In genomic region chr2:130963849-130964793, GRCh38 we compare ENCODE assay signal across 8 cellular contexts.
A peak's percentile ranks its signal among the peaks of the same experiment; 100 is the strongest.
DNase-seq lines count a peak whose midpoint lies in the region; ATAC-seq and TF ChIP-seq lines count a peak whose summit lies in the region.

No MANE protein-coding gene starts in this region.

- H3K27me3 ChIP-seq in MG63 = peaks cover 14% of the 10 kb centered on the region

- H3K27ac Mint-ChIP-seq in nephron progenitor cell = no peak overlapping the region

- H3K36me3 Mint-ChIP-seq in nephron progenitor cell (ENCODE audit: low read depth) = no peaks in the 10 kb centered on the region

- peaks cover 10% of the 10 kb centered on the region for H3K9me3 Mint-ChIP-seq in nephron progenitor cell

- peak overlapping the region; percentile 90 for H3K4me3 Mint-ChIP-seq in nephron progenitor cell

- DNase-seq in Daoy (ENCODE audit: low read depth) (peak; percentile 52), MG63 (peak; percentile 28), choroid plexus epithelial cell (ENCODE audit: low read depth) (peak; percentile 8), nephron progenitor cell (peak; percentile 61), A172 (ENCODE audit: low spot score) (no peak), Kasumi-1 (lab: John Stamatoyannopoulos, UW) (no peak), NCI-H187 treated with DMSO at 0.1 percent for 48 hours (lab: John Stamatoyannopoulos, UW) (no peak)

- peaks cover 17% of the 10 kb centered on the region for H3K4me1 Mint-ChIP-seq in nephron progenitor cell

- H3K27me3 Mint-ChIP-seq in nephron progenitor cell (ENCODE audit: low read depth, poor library complexity) = peaks cover 88% of the 10 kb centered on the region

- H3K4me3 ChIP-seq in MG63 (no peak overlapping the region), choroid plexus epithelial cell (ENCODE audit: low read depth, low read length) (no peak overlapping the region)

- TF ChIP-seq CTCF in choroid plexus epithelial cell (conservative IDR thresholded peaks at IDR 0.05; ENCODE audit: low read depth, low read length) = peak; percentile 29
- TF ChIP-seq CTCF in nephron progenitor cell (IDR thresholded peaks at IDR 0.05) = peak; percentile 43

- no peaks in the 10 kb centered on the region for H3K9me3 ChIP-seq in MG63

- no peaks in the 10 kb centered on the region for H3K36me3 ChIP-seq in MG63

- ATAC-seq in HG02970 (IDR thresholded peaks at IDR 0.05; ENCODE audit: low FRiP score, unreplicated experiment) = no peak

Comparison
In these comparisons a context has a peak if more than half of its experiments do, and no peak if none do; other contexts are left out.
1. DNase-seq: peak in Daoy (single experiment), MG63 (single experiment), choroid plexus epithelial cell (single experiment) and nephron progenitor cell (single experiment); none in A172 (single experiment), Kasumi-1 (0 of 2) and NCI-H187 treated with DMSO at 0.1 percent for 48 hours (single experiment).